In the genomic region with DNA sequence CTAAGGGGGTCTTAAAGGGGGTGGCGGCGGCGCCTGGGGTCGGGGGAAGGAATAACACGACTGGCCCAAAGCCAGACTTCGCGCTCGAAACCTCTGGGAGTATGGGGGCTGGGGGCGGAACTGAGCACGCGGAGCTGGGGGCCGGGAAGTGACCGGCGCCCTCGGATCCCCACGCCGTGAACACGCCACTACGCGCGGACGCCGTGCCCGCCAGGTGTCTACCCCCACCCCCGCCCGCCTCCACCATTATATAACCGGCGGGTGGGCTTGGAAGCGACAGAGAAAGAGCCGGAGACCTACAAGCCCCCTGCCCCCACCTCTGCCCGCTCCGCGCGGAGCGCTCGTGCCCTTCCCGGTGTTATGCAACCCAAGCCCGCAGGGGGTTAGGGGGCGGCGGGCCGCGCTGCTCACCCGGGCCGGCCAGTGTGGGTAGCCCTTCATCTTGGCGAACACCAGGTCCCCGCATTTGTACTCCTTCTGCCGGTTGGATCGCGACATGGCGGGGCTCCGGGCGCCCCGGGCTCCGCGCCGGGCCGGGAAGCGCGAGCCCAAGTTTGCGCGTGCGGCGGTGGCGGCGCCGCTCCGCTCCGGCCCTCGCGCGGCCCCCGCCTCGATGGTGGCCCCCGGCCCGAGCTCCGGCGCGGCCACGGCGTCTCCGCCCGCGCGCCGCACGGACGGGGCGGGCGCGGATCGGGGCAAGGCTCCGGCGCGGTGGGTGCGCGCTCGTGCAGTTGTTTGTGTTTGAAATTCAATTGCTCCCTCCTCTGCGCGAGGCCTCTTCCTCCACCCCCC, we compare ENCODE assay signal across 8 cellular contexts. TPM values are rescaled to one million over a fixed set of nuclear protein-coding genes. Genes with fewer than 3 reads are reported as not detected.
DNase-seq lines count a peak whose midpoint lies in the region; ATAC-seq and TF ChIP-seq lines count a peak whose summit lies in the region.

A gene (minus strand): TSS at position 744 of the 792 bp plus-strand sequence. CDS start 246 bp downstream, at position 498.

- no peak for TF ChIP-seq POLR2A in prostate gland (IDR thresholded peaks at IDR 0.05)

- H3K4me1 ChIP-seq in adipocyte (ENCODE audit: control insufficient read depth, insufficient read depth, low read length), result peaks cover 51% of the 10 kb centered on the region
- H3K4me1 ChIP-seq in prostate gland (replicated peaks), result peaks cover 22% of the 10 kb centered on the region

- peak within 1 kb of the TSS; percentile 94 for H3K4me3 ChIP-seq in adipocyte (ENCODE audit: low read length)
- H3K4me3 ChIP-seq in prostate gland, result peak within 1 kb of the TSS; percentile 94 to 99

- H3K27ac ChIP-seq in prostate gland, result peak within 1 kb of the TSS; percentile 96 to 97

- H3K36me3 ChIP-seq in adipocyte (ENCODE audit: control insufficient read depth, insufficient read depth, low read length, severe bottlenecking), result no peaks in the 10 kb centered on the region
- no peaks in the 10 kb centered on the region for H3K36me3 ChIP-seq in prostate gland

- no peaks in the 10 kb centered on the region for H3K9me3 ChIP-seq in adipocyte (ENCODE audit: control insufficient read depth, low read length)
- H3K9me3 ChIP-seq in prostate gland, result no peaks in the 10 kb centered on the region

- WGBS in prostate gland, result 0% methylated on average over 22 of the region's 99 CpGs

- intact Hi-C loops in left cardiac atrium (cut with DNase I), result loop anchor here in 1 of 2 donors (2.0 kb wide), 1 partner anchor 16 kb away; a partner anchor contains a TSS
- intact Hi-C loops in prostate gland (cut with DNase I), result no loop called here

- no peaks in the 10 kb centered on the region for H3K27me3 ChIP-seq in adipocyte (replicated peaks; ENCODE audit: control insufficient read depth, insufficient read depth, low read length)
- H3K27me3 ChIP-seq in prostate gland (replicated peaks; ENCODE audit: insufficient read depth), result no peaks in the 10 kb centered on the region

- peak in 2 of 4 experiments; percentile 26 to 35 for TF ChIP-seq CTCF in prostate gland (IDR thresholded peaks at IDR 0.05)

- DNase-seq in DMS53 (lab: John Stamatoyannopoulos, UW), result peak; percentile 73
- DNase-seq in DMS53 treated with DMSO at 0.1 percent for 48 hours (lab: John Stamatoyannopoulos, UW; ENCODE audit: unreplicated experiment), result no peak
- peak; percentile 63 for DNase-seq in NCI-H774 (lab: John Stamatoyannopoulos, UW)
- peak; percentile 82 for DNase-seq in adipocyte (ENCODE audit: low read depth)
- peak; percentile 66 for DNase-seq in left cardiac atrium
- no peak for DNase-seq in prostate gland (ENCODE audit: low spot score)
- no peak for DNase-seq in NCI-H2196 treated with DMSO at 0.1 percent for 48 hours (lab: John Stamatoyannopoulos, UW; ENCODE audit: unreplicated experiment)

- H3K9ac ChIP-seq in adipocyte (ENCODE audit: low read length), result peak within 1 kb of the TSS; percentile 97

- ATAC-seq in HG02571 (IDR thresholded peaks at IDR 0.05; ENCODE audit: unreplicated experiment) (peak; percentile 10), left cardiac atrium (peak; percentile 1 to 13)

RNA-seq across cellular contexts. Expression of the gene that starts here (rescaled TPM):
- 100 to 1,000 TPM; 139 to 156 TPM for total RNA-seq in left cardiac atrium
- 100 to 1,000 TPM; 124 to 156 TPM for total RNA-seq in prostate gland

Comparison
In these comparisons a context has a peak if more than half of its experiments do, and no peak if none do; other contexts are left out.
1. DNase-seq: peak in DMS53 (single experiment), NCI-H774 (single experiment), adipocyte (single experiment) and left cardiac atrium (single experiment); none in DMS53 treated with DMSO at 0.1 percent for 48 hours (single experiment), prostate gland (single experiment) and NCI-H2196 treated with DMSO at 0.1 percent for 48 hours (single experiment).